13 cellular contexts compared by ENCODE assay signal in genomic region chr3:72042397-72043211, GRCh38.
DNase-seq lines count a peak whose midpoint lies in the region; ATAC-seq, FAIRE-seq and TF ChIP-seq lines count a peak whose summit lies in the region.
"Had no signal": no experiment of that assay in that cellular context is flagged by ENCODE, and none has a peak within 500 bp of the region (broad histone marks: within the 10 kb centered on the region; RNA-seq: fewer than 3 reads in every experiment).

No MANE protein-coding gene starts in this region.

- H3K79me2 ChIP-seq in GM12878 (ENCODE audit: control insufficient read depth, insufficient read depth, low read length): no peaks in the 10 kb centered on the region

- no peak overlapping the region for H3K4me3 Mint-ChIP-seq in natural killer cell treated with Interleukin-12 subunit alpha and Interleukin-12 subunit beta and Interleukin-15 and Interleukin-18, amount 100 ng/mL, for 72 hours
- H3K4me3 Mint-ChIP-seq: activated naive CD8-positive, alpha-beta T cell; effector memory CD8-positive, alpha-beta T cell; nephron; stimulated activated naive B cell treated with anti-CD40 and anti-IgM and Interleukin-4, amounts not matched to agents 10 μg/mL and 1 μg/mL and 100 μg/mL, for 72 hours had no signal

- 92% methylated on average over 7 of the region's 7 CpGs for WGBS in GM12878 (ENCODE audit: insufficient coverage, insufficient replicate concordance, low lambda C conversion rate, missing lambda C conversion rate)

- TF ChIP-seq EP300 in GM12878 (IDR thresholded peaks at IDR 0.05; ENCODE audit: borderline replicate concordance in 1 of 2, control insufficient read depth in 1 of 2, low read depth in 2 of 2, low read length in 2 of 2): no peak

- SMC1A ChIA-PET in GM12878 (lab: Charles Lee; ENCODE audit: uncharacterized antibody, unreplicated experiment): interaction anchor here (0.6 to 1.4 kb wide), 2 partner anchors 12 to 1574 kb away, joined by 3 to 4 read pairs; no protein-coding TSS in a partner anchor

- POLR2A ChIA-PET in GM12878 (lab: Charles Lee): interaction anchor here (0.5 to 0.7 kb wide), 3 partner anchors 58 to 142 kb away, joined by 3 to 4 read pairs (median 4); no protein-coding TSS in a partner anchor

- no TSS peak for BruUV-seq in GM12878 (replicated peaks; lab: Mats Ljungman, UMichigan)

- in situ Hi-C loops in GM12878 (cut with MboI): no loop called here

- H3K36me3 ChIP-seq in GM12878 (ENCODE audit: control insufficient read depth in 2 of 2, insufficient read depth in 2 of 2, low read length in 1 of 2): no peaks in the 10 kb centered on the region
- H3K36me3 ChIP-seq in kidney epithelial cell (ENCODE audit: control insufficient read depth, insufficient read depth, low read length): no peaks in the 10 kb centered on the region

- H3K9me3 ChIP-seq in GM12878 (replicated peaks; ENCODE audit: control insufficient read depth, insufficient read depth, low read length): no peaks in the 10 kb centered on the region; the same call in 2 of the 3 replicates

- intact Hi-C loops in GM12878 (cut with micrococcal nuclease; ENCODE audit: unreplicated experiment): no loop called here

- ATAC-seq in GM12878 (no peak), GM21447 (IDR thresholded peaks at IDR 0.05; ENCODE audit: unreplicated experiment) (no peak)
- ATAC-seq in natural killer cell treated with Interleukin-12 subunit alpha and Interleukin-12 subunit beta and Interleukin-15 and Interleukin-18, amount 100 ng/mL, for 72 hours: no peak
- ATAC-seq: effector memory CD8-positive, alpha-beta T cell had no signal

- no peak overlapping the region for H3K27ac Mint-ChIP-seq in natural killer cell treated with Interleukin-12 subunit alpha and Interleukin-12 subunit beta and Interleukin-15 and Interleukin-18, amount 100 ng/mL, for 72 hours
- H3K27ac Mint-ChIP-seq: activated naive CD8-positive, alpha-beta T cell; effector memory CD8-positive, alpha-beta T cell; nephron; stimulated activated naive B cell treated with anti-CD40 and anti-IgM and Interleukin-4, amounts not matched to agents 10 μg/mL and 1 μg/mL and 100 μg/mL, for 72 hours had no signal

- peaks cover 1% of the 10 kb centered on the region for H3K36me3 Mint-ChIP-seq in natural killer cell treated with Interleukin-12 subunit alpha and Interleukin-12 subunit beta and Interleukin-15 and Interleukin-18, amount 100 ng/mL, for 72 hours
- H3K36me3 Mint-ChIP-seq: activated naive CD8-positive, alpha-beta T cell had no signal

- DNase-seq in AG08395 (ENCODE audit: low spot score) (peak; percentile 88), HK-2 (ENCODE audit: unreplicated experiment) (peak; percentile 20), GM12878 (ENCODE audit: low read depth, low spot score) (no peak), kidney epithelial cell (ENCODE audit: low read depth) (peak; percentile 90), putamen (ENCODE audit: low spot score) (no peak), NCI-H1436 treated with DMSO at 0.1 percent for 48 hours (lab: John Stamatoyannopoulos, UW) (no peak)
- no peak for DNase-seq in natural killer cell treated with Interleukin-12 subunit alpha and Interleukin-12 subunit beta and Interleukin-15 and Interleukin-18, amount 100 ng/mL, for 72 hours (ENCODE audit: low spot score)
- DNase-seq: effector memory CD8-positive, alpha-beta T cell; NCI-H1930; stimulated activated naive B cell treated with anti-CD40 and anti-IgM and Interleukin-4, amounts not matched to agents 10 μg/mL and 1 μg/mL and 100 μg/mL, for 72 hours had no signal

- TF ChIP-seq CTCF in GM12878 (IDR thresholded peaks at IDR 0.05 in 2 of 3, conservative IDR thresholded peaks at IDR 0.05 in 1 of 3; ENCODE audit: control insufficient read depth in 2 of 3, extremely low read depth in 1 of 3, insufficient read depth in 1 of 3, low read depth in 3 of 3, low read length in 3 of 3) (no peak), kidney epithelial cell (IDR thresholded peaks at IDR 0.05; ENCODE audit: insufficient read depth, low read length, poor library complexity, severe bottlenecking) (no peak)

- TF ChIP-seq RAD21 in GM12878 (IDR thresholded peaks at IDR 0.05; ENCODE audit: insufficient read depth, low read depth, low read length): no peak

- CTCF ChIA-PET in GM12878 (lab: Yijun Ruan, JAX): no interaction called here

- no peaks in the 10 kb centered on the region for H3K4me1 Mint-ChIP-seq in natural killer cell treated with Interleukin-12 subunit alpha and Interleukin-12 subunit beta and Interleukin-15 and Interleukin-18, amount 100 ng/mL, for 72 hours (ENCODE audit: low read depth in 2 of 2)
- H3K4me1 Mint-ChIP-seq: nephron had no signal

- H3K27me3 Mint-ChIP-seq in natural killer cell treated with Interleukin-12 subunit alpha and Interleukin-12 subunit beta and Interleukin-15 and Interleukin-18, amount 100 ng/mL, for 72 hours: peaks cover 2 to 5% of the 10 kb centered on the region in 2 donors

- FAIRE-seq in GM12878 (lab: Jason Lieb, UNC): no peak

- H3K4me3 ChIP-seq in GM12878 (no peak overlapping the region), kidney epithelial cell (ENCODE audit: low read depth, low read length) (no peak overlapping the region)

- H3K4me1 ChIP-seq in GM12878 (ENCODE audit: control insufficient read depth, insufficient read depth, low read length): peaks cover 20% of the 10 kb centered on the region

- H3K9ac ChIP-seq in GM12878 (ENCODE audit: control insufficient read depth, insufficient read depth, low read length): no peak overlapping the region

- H2AFZ ChIP-seq in GM12878 (ENCODE audit: control insufficient read depth, low read depth, low read length): no peak overlapping the region

- peaks cover under 1% of the 10 kb centered on the region for H3K9me3 Mint-ChIP-seq in natural killer cell treated with Interleukin-12 subunit alpha and Interleukin-12 subunit beta and Interleukin-15 and Interleukin-18, amount 100 ng/mL, for 72 hours

- H3K27ac ChIP-seq in GM12878 (ENCODE audit: control insufficient read depth, insufficient read depth): no peak overlapping the region

- H3K27me3 ChIP-seq in GM12878 (replicated peaks in 1 of 2; ENCODE audit: control insufficient read depth in 2 of 2, insufficient read depth in 2 of 2, low read length in 1 of 2): no peaks in the 10 kb centered on the region
- H3K27me3 ChIP-seq in kidney epithelial cell (ENCODE audit: control insufficient read depth, insufficient read depth, low read length): peaks cover 6% of the 10 kb centered on the region

- TF ChIP-seq POLR2A in GM12878 (IDR thresholded peaks at IDR 0.05; ENCODE audit: low read depth, low read length): no peak

- H4K20me1 ChIP-seq in GM12878 (ENCODE audit: control insufficient read depth, insufficient read depth): no peaks in the 10 kb centered on the region

- RAD21 ChIA-PET in GM12878 (lab: Charles Lee; ENCODE audit: unreplicated experiment): interaction anchor here (1.4 kb wide), 1 partner anchor 9 kb away, joined by 3 read pairs; no protein-coding TSS in a partner anchor

- H3K4me2 ChIP-seq in GM12878 (ENCODE audit: control insufficient read depth, insufficient read depth): peak overlapping the region; percentile 22; the same call in 1 of the 2 replicates

TF ChIP-seq in GM12878, 131 proteins besides CTCF, POLR2A, EP300 and RAD21 (continues in another document):
- no peak for TF ChIP-seq SMAD1 (IDR thresholded peaks at IDR 0.05; ENCODE audit: low read depth, partially characterized antibody)
- TF ChIP-seq ZBTB4 (CRISPR knock-in tag; IDR thresholded peaks at IDR 0.05): no peak
- TF ChIP-seq FOXM1 (IDR thresholded peaks at IDR 0.05; ENCODE audit: low read depth, low read length): no peak
- no peak for TF ChIP-seq RELA (IDR thresholded peaks at IDR 0.05; ENCODE audit: borderline replicate concordance, partially characterized antibody)
- no peak for TF ChIP-seq USF2 (IDR thresholded peaks at IDR 0.05; ENCODE audit: borderline replicate concordance, low read depth, low read length)
- TF ChIP-seq ZBED1 (IDR thresholded peaks at IDR 0.05; ENCODE audit: borderline replicate concordance): no peak

Comparison
In these comparisons a context has a peak if more than half of its experiments do, and no peak if none do; other contexts are left out.
1. DNase-seq: peak in AG08395 (single experiment), HK-2 (single experiment) and kidney epithelial cell (single experiment); none in GM12878 (single experiment), putamen (single experiment), NCI-H1436 treated with DMSO at 0.1 percent for 48 hours (single experiment) and natural killer cell treated with Interleukin-12 subunit alpha and Interleukin-12 subunit beta and Interleukin-15 and Interleukin-18, amount 100 ng/mL, for 72 hours (single experiment).